Comparison of ENCODE assay signal across 12 cellular contexts in the genomic region with DNA sequence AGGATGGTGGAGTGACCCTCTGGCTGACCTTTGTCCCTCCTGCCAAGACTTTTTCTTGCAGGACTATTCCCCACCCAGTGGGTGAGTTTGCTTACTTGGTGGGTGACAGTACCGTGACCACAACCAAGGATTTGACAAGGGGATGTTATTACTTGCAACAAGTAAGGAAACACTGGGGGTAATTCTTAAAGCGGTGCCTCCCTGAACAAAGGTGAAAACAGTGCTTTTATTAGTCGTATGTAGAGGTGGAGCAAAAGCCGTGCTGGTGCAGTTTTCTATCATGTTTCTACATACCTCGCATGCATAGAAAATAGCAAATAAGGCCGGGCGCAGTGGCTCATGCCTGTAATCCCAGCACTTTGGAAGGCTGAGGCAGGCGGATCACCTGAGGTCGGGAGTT. TPM values are rescaled to one million over a fixed set of nuclear protein-coding genes. Genes with fewer than 3 reads are reported as not detected.
A peak's percentile ranks its signal among the peaks of the same experiment; 100 is the strongest.
DNase-seq lines count a peak whose midpoint lies in the region; ATAC-seq and TF ChIP-seq lines count a peak whose summit lies in the region.
"Had no signal": no experiment of that assay in that cellular context is flagged by ENCODE, and none has a peak within 500 bp of the region (broad histone marks: within the 10 kb centered on the region; RNA-seq: fewer than 3 reads in every experiment).

No MANE protein-coding gene starts in this region.

- intact Hi-C loops in PC-3 (cut with micrococcal nuclease): no loop called here

- peaks cover 5% of the 10 kb centered on the region; the same call in 1 of the 2 replicates for H3K4me1 ChIP-seq in PC-3 (ENCODE audit: insufficient read depth, low read length)
- no peaks in the 10 kb centered on the region for H3K4me1 ChIP-seq in endodermal cell (ENCODE audit: control insufficient read depth, insufficient read depth, low read length)

- no peaks in the 10 kb centered on the region for H3K27me3 Mint-ChIP-seq in activated T-cell treated with anti-CD3 and anti-CD28 coated beads, Interleukin-2, amount 50 U/mL, for 4 hours (ENCODE audit: low read depth)
- no peaks in the 10 kb centered on the region for H3K27me3 Mint-ChIP-seq in endodermal cell (ENCODE audit: insufficient read depth)
- H3K27me3 Mint-ChIP-seq in stimulated activated naive B cell treated with anti-CD40 and anti-IgM and Interleukin-4, amounts not matched to agents 10 μg/mL and 1 μg/mL and 100 μg/mL, for 72 hours: no peaks in the 10 kb centered on the region

- no peak overlapping the region for H3K27ac Mint-ChIP-seq in endodermal cell
- peak overlapping the region; percentile 97 for H3K27ac Mint-ChIP-seq in stimulated activated naive B cell treated with anti-CD40 and anti-IgM and Interleukin-4, amounts not matched to agents 10 μg/mL and 1 μg/mL and 100 μg/mL, for 72 hours

- H3K27me3 ChIP-seq in PC-3 (ENCODE audit: low read length) (no peaks in the 10 kb centered on the region), endodermal cell (ENCODE audit: control insufficient read depth, insufficient read depth, low read length, poor library complexity, severe bottlenecking) (no peaks in the 10 kb centered on the region)

- ATAC-seq in activated T-cell treated with anti-CD3 and anti-CD28 coated beads, Interleukin-2, amount 50 U/mL, for 4 hours: peak in 1 of 2 donors; percentile 4
- ATAC-seq in PC-3 (no peak), HG03439 (IDR thresholded peaks at IDR 0.05; ENCODE audit: unreplicated experiment) (no peak), GM18907 (IDR thresholded peaks at IDR 0.05; ENCODE audit: unreplicated experiment) (no peak)
- ATAC-seq in stimulated activated naive B cell treated with anti-CD40 and anti-IgM and Interleukin-4, amounts not matched to agents 10 μg/mL and 1 μg/mL and 100 μg/mL, for 72 hours (replicated peaks): peak in 1 of 2 donors; percentile 41

- H3K27ac ChIP-seq in PC-3 (ENCODE audit: low read length): no peak overlapping the region
- H3K27ac ChIP-seq in endodermal cell (ENCODE audit: low read depth, low read length): no peak overlapping the region

- no peaks in the 10 kb centered on the region for H3K9me2 ChIP-seq in PC-3 (replicated peaks; ENCODE audit: low read length)

- H3F3A ChIP-seq in PC-3 (ENCODE audit: low read length, unreplicated experiment): no peaks in the 10 kb centered on the region

- H3K36me3 ChIP-seq in PC-3 (ENCODE audit: low read depth, low read length) (no peaks in the 10 kb centered on the region), endodermal cell (ENCODE audit: control insufficient read depth, insufficient read depth, low read length) (no peaks in the 10 kb centered on the region)

- no peaks in the 10 kb centered on the region for H4K20me1 ChIP-seq in PC-3 (ENCODE audit: low read length)

- H3K4me3 ChIP-seq in PC-3 (ENCODE audit: low read length) (no peak overlapping the region), endodermal cell (ENCODE audit: low read length) (no peak overlapping the region)

- no peak for TF ChIP-seq CTCF in PC-3 (conservative IDR thresholded peaks at IDR 0.05; ENCODE audit: low read depth, low read length)
- no peak for TF ChIP-seq CTCF in endodermal cell (conservative IDR thresholded peaks at IDR 0.05)

- CTCF ChIA-PET in PC-3 (lab: Charles Lee): no interaction called here

- no peaks in the 10 kb centered on the region for H3K9me3 ChIP-seq in PC-3 (ENCODE audit: low read length)
- no peaks in the 10 kb centered on the region for H3K9me3 ChIP-seq in endodermal cell (ENCODE audit: control insufficient read depth, low read length)

- DNase-seq in activated T-cell treated with anti-CD3 and anti-CD28 coated beads, Interleukin-2, amount 50 U/mL, for 4 hours: no peak
- DNase-seq in activated T-cell treated with anti-CD3 and anti-CD28 coated beads for 4 hours (no peak), PC-3 (no peak), endodermal cell (no peak), GDM1 (lab: John Stamatoyannopoulos, UW) (no peak)
- no peak for DNase-seq in stimulated activated naive B cell treated with anti-CD40 and anti-IgM and Interleukin-4, amounts not matched to agents 10 μg/mL and 1 μg/mL and 100 μg/mL, for 72 hours
- DNase-seq: amniotic stem cell, midbrain, NCI-H446, SIG-M5 had no signal

- H2AFZ ChIP-seq in PC-3 (ENCODE audit: low read length): 0 out of 2 replicates have a peak overlapping the region, but pooled peaks have one; percentile 100

- H3K4me2 ChIP-seq in PC-3 (ENCODE audit: low read length): no peak overlapping the region

- peak overlapping the region; percentile 82 for H3K4me3 Mint-ChIP-seq in activated T-cell treated with anti-CD3 and anti-CD28 coated beads, Interleukin-2, amount 50 U/mL, for 4 hours
- H3K4me3 Mint-ChIP-seq in endodermal cell: peak overlapping the region; percentile 57
- peak overlapping the region; percentile 92 to 95 for H3K4me3 Mint-ChIP-seq in stimulated activated naive B cell treated with anti-CD40 and anti-IgM and Interleukin-4, amounts not matched to agents 10 μg/mL and 1 μg/mL and 100 μg/mL, for 72 hours

- WGBS in endodermal cell (ENCODE audit: insufficient coverage in 1 of 2, insufficient read length in 1 of 2), 2 experiments: 90 to 91% methylated on average over 8 to 9 of the region's 9 CpGs

- POLR2A ChIA-PET in PC-3 (lab: Charles Lee; ENCODE audit: unreplicated experiment): no interaction called here

- BruUV-seq in PC-3 (replicated peaks; lab: Mats Ljungman, UMichigan): no TSS peak

- no peaks in the 10 kb centered on the region for H3K79me2 ChIP-seq in PC-3 (ENCODE audit: low read length)

- H3K4me1 Mint-ChIP-seq in activated T-cell treated with anti-CD3 and anti-CD28 coated beads, Interleukin-2, amount 50 U/mL, for 4 hours (ENCODE audit: low read depth): peaks cover 10% of the 10 kb centered on the region
- peaks cover 10% of the 10 kb centered on the region for H3K4me1 Mint-ChIP-seq in endodermal cell
- peaks cover 9 to 18% of the 10 kb centered on the region in 2 donors for H3K4me1 Mint-ChIP-seq in stimulated activated naive B cell treated with anti-CD40 and anti-IgM and Interleukin-4, amounts not matched to agents 10 μg/mL and 1 μg/mL and 100 μg/mL, for 72 hours

- H3K9ac ChIP-seq in PC-3 (ENCODE audit: low read length) (no peak overlapping the region), endodermal cell (ENCODE audit: extremely low read depth, low read length, poor library complexity, severe bottlenecking) (no peak overlapping the region)

- H3K36me3 Mint-ChIP-seq in activated T-cell treated with anti-CD3 and anti-CD28 coated beads, Interleukin-2, amount 50 U/mL, for 4 hours (ENCODE audit: insufficient read depth): no peaks in the 10 kb centered on the region
- no peaks in the 10 kb centered on the region for H3K36me3 Mint-ChIP-seq in endodermal cell (ENCODE audit: low read depth)
- no peaks in the 10 kb centered on the region for H3K36me3 Mint-ChIP-seq in stimulated activated naive B cell treated with anti-CD40 and anti-IgM and Interleukin-4, amounts not matched to agents 10 μg/mL and 1 μg/mL and 100 μg/mL, for 72 hours

- no peaks in the 10 kb centered on the region for H3K9me3 Mint-ChIP-seq in activated T-cell treated with anti-CD3 and anti-CD28 coated beads, Interleukin-2, amount 50 U/mL, for 4 hours
- no peaks in the 10 kb centered on the region for H3K9me3 Mint-ChIP-seq in endodermal cell
- H3K9me3 Mint-ChIP-seq in stimulated activated naive B cell treated with anti-CD40 and anti-IgM and Interleukin-4, amounts not matched to agents 10 μg/mL and 1 μg/mL and 100 μg/mL, for 72 hours: no peaks in the 10 kb centered on the region

RNA-seq across cellular contexts. Expression of gene KDM4C, which starts 41.0 kb away (rescaled TPM):
- total RNA-seq in activated T-cell treated with anti-CD3 and anti-CD28 coated beads, Interleukin-2, amount 50 U/mL, for 4 hours: 10 to 100 TPM; 22.9 to 26.5 (median 25.6) TPM
- total RNA-seq in PC-3 (2014; rRNA removed) (24.4 and 27.0 TPM in 2 replicates), endodermal cell (10 to 100 TPM; 12.8 to 31.5 TPM)
- polyA plus RNA-seq in endodermal cell (2013, experiment 1 of 2): 10.3 TPM
- polyA plus RNA-seq in endodermal cell (2013, experiment 2 of 2): 9.4 TPM
